ENCODE assay signal across 9 cellular contexts in genomic region chr15:44726136-44726535, GRCh38. TPM values are rescaled to one million over a fixed set of nuclear protein-coding genes. Genes with fewer than 3 reads are reported as not detected.
A peak's percentile ranks its signal among the peaks of the same experiment; 100 is the strongest.
DNase-seq lines count a peak whose midpoint lies in the region; ATAC-seq and TF ChIP-seq lines count a peak whose summit lies in the region.
"Had no signal": no experiment of that assay in that cellular context is flagged by ENCODE, and none has a peak within 500 bp of the region (broad histone marks: within the 10 kb centered on the region; RNA-seq: fewer than 3 reads in every experiment).

No MANE protein-coding gene starts in this region.

- peaks cover 31% of the 10 kb centered on the region; the same call in 1 of the 2 replicates for H3F3A ChIP-seq in PC-9 (ENCODE audit: insufficient read depth, low read depth)

- H3K27ac ChIP-seq in PC-9, result peak overlapping the region; percentile 91
- H3K27ac ChIP-seq in effector memory CD4-positive, alpha-beta T cell (ENCODE audit: insufficient read depth, low read length, poor library complexity, severe bottlenecking), result peak overlapping the region; percentile 98
- H3K27ac ChIP-seq in osteoblast (ENCODE audit: low read depth, low read length), result peak overlapping the region; percentile 69

- CTCF ChIA-PET in PC-9 (lab: Charles Lee), result interaction anchor here (0.9 to 1.0 kb wide), 2 partner anchors 15 to 63 kb away, joined by 3 to 5 read pairs; partner anchors contain the start of genes B2M, PATL2 and SPG11

- H4K20me1 ChIP-seq in PC-9 (ENCODE audit: insufficient read depth) (no peaks in the 10 kb centered on the region), osteoblast (ENCODE audit: insufficient read depth, low read length) (no peaks in the 10 kb centered on the region)

- H3K9me2 ChIP-seq in PC-9 (ENCODE audit: insufficient read depth), result no peaks in the 10 kb centered on the region

- POLR2A ChIA-PET in PC-9 (lab: Charles Lee; ENCODE audit: unreplicated experiment), result interaction anchor here (0.6 to 1.0 kb wide), 8 partner anchors 12 to 935 kb away, joined by 3 to 9 read pairs (median 4); partner anchors contain the start of gene SPG11

- no peak for ATAC-seq in HG03097 (IDR thresholded peaks at IDR 0.05; ENCODE audit: low FRiP score, unreplicated experiment)

- H3K4me1 ChIP-seq in PC-9 (replicated peaks; ENCODE audit: insufficient read depth) (peaks cover 35% of the 10 kb centered on the region), osteoblast (ENCODE audit: insufficient read depth, low read length) (peaks cover 27% of the 10 kb centered on the region)
- peaks cover 52% of the 10 kb centered on the region for H3K4me1 ChIP-seq in effector memory CD4-positive, alpha-beta T cell (ENCODE audit: control insufficient read depth, insufficient read depth, low read length, poor library complexity, severe bottlenecking)

- no peak overlapping the region for H3K4me3 ChIP-seq in PC-9
- peak overlapping the region; percentile 34 for H3K4me3 ChIP-seq in effector memory CD4-positive, alpha-beta T cell (ENCODE audit: insufficient read depth, low read depth, low read length, poor library complexity, severe bottlenecking)
- H3K4me3 ChIP-seq in osteoblast (ENCODE audit: insufficient read depth, low read length), result no peak overlapping the region

- H3K36me3 ChIP-seq in PC-9 (ENCODE audit: low read depth) (no peaks in the 10 kb centered on the region), osteoblast (ENCODE audit: insufficient read depth, low read length) (no peaks in the 10 kb centered on the region)
- H3K36me3 ChIP-seq in effector memory CD4-positive, alpha-beta T cell (ENCODE audit: control insufficient read depth, insufficient read depth, low read length), result no peaks in the 10 kb centered on the region

- no peaks in the 10 kb centered on the region for H3K27me3 ChIP-seq in PC-9 (ENCODE audit: insufficient read depth, low read depth)
- H3K27me3 ChIP-seq in effector memory CD4-positive, alpha-beta T cell (replicated peaks; ENCODE audit: control insufficient read depth, insufficient read depth, low read length, poor library complexity, severe bottlenecking), result no peaks in the 10 kb centered on the region
- no peaks in the 10 kb centered on the region for H3K27me3 ChIP-seq in osteoblast (ENCODE audit: insufficient read depth, low read length)

- TF ChIP-seq CTCF in PC-9 (conservative IDR thresholded peaks at IDR 0.05), result no peak
- no peak for TF ChIP-seq CTCF in osteoblast (IDR thresholded peaks at IDR 0.05; ENCODE audit: extremely low read depth, low read depth, low read length)

- H3K4me2 ChIP-seq in PC-9 (peak overlapping the region; percentile 94), osteoblast (ENCODE audit: insufficient read depth, low read length) (peak overlapping the region; percentile 53)

- H2AFZ ChIP-seq in PC-9 (no peak overlapping the region), osteoblast (ENCODE audit: low read length) (peak overlapping the region; percentile 42)

- intact Hi-C loops in PC-9 (cut with micrococcal nuclease; ENCODE audit: unreplicated experiment), result loop anchor here (1.0 to 5.0 kb wide), 3 partner anchors 15 to 569 kb away; partner anchors contain the start of genes B2M and PATL2

- no peaks in the 10 kb centered on the region for H3K9me3 ChIP-seq in PC-9 (ENCODE audit: insufficient read depth, low read depth)
- no peaks in the 10 kb centered on the region for H3K9me3 ChIP-seq in effector memory CD4-positive, alpha-beta T cell (ENCODE audit: control insufficient read depth, low read length)
- no peaks in the 10 kb centered on the region for H3K9me3 ChIP-seq in osteoblast (ENCODE audit: low read depth, low read length)

- BruUV-seq in PC-9 (replicated peaks; lab: Mats Ljungman, UMichigan), result TSS peak; percentile 42

- H3K79me2 ChIP-seq in PC-9 (ENCODE audit: low read depth) (peaks cover 12% of the 10 kb centered on the region), osteoblast (ENCODE audit: insufficient read depth, low read length) (peaks cover 9% of the 10 kb centered on the region)

- peak; percentile 9 for DNase-seq in EH (ENCODE audit: low read depth)
- no peak for DNase-seq in PC-9
- DNase-seq in effector memory CD4-positive, alpha-beta T cell, result no peak
- DNase-seq in osteoblast (ENCODE audit: insufficient read length, low spot score, missing footprints), result no peak
- no peak for DNase-seq in kidney tubule cell (ENCODE audit: low spot score)
- DNase-seq in mesenteric fat pad (ENCODE audit: low spot score), result no peak
- DNase-seq in dermis blood vessel endothelial cell, result no peak
- DNase-seq: NCI-H187 had no signal

RNA-seq across cellular contexts. Expression of gene TRIM69, which starts 10.2 kb away (rescaled TPM):
- 17.4 and 21.3 TPM in 2 replicates for total RNA-seq in PC-9 (2021)
- 9.4 and 14.7 TPM in 2 replicates for total RNA-seq in osteoblast
- 18.1 TPM for total RNA-seq in mesenteric fat pad
- 12.8 and 14.1 TPM in 2 replicates for total RNA-seq in dermis blood vessel endothelial cell

RNA-seq across cellular contexts. Expression of gene B2M, which starts 14.8 kb away (rescaled TPM):
- 606 and 685 TPM in 2 replicates for total RNA-seq in PC-9 (2021)
- 3,371 and 4,170 TPM in 2 replicates for total RNA-seq in osteoblast
- 2,407 TPM for total RNA-seq in mesenteric fat pad
- 2,080 and 4,706 TPM in 2 replicates for total RNA-seq in dermis blood vessel endothelial cell

RNA-seq across cellular contexts. Expression of gene PATL2, which starts 15.0 kb away (rescaled TPM):
- total RNA-seq in PC-9 (2021) (0.61 and 2.0 TPM in 2 replicates), osteoblast (1.8 and 2.7 TPM in 2 replicates), mesenteric fat pad (2.2 TPM), dermis blood vessel endothelial cell (0.09 and 0.17 TPM in 2 replicates)
